Comparison of ENCODE assay signal across 19 cellular contexts in the genomic region with DNA sequence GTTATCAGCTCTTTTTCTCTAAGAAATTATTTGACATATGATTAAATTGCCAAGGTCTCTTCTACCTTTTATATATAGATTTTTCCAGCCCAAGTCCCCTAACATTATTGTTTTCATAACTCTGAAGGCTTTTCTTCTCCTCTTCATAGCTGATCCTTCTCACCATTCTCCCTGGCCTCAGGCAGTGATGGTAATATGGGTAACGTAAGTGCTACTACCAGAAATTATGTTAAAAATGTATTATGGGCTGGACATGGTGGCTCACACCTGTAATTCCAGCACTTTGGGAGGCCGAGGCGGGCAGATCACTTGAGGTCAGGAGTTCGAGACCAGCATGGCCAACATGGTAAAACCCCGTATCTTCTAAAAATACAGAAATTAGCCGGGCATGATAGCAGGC.
A peak's percentile ranks its signal among the peaks of the same experiment; 100 is the strongest.
DNase-seq lines count a peak whose midpoint lies in the region; ATAC-seq and TF ChIP-seq lines count a peak whose summit lies in the region.
"Had no signal": no experiment of that assay in that cellular context is flagged by ENCODE, and none has a peak within 500 bp of the region (broad histone marks: within the 10 kb centered on the region; RNA-seq: fewer than 3 reads in every experiment).

No MANE protein-coding gene starts in this region.

- H3K4me3 ChIP-seq in SK-N-MC (no peak overlapping the region), coronary artery (no peak overlapping the region)
- H3K4me3 ChIP-seq: GM12878, GM23248 had no signal

- peaks cover 4% of the 10 kb centered on the region for H3K27me3 Mint-ChIP-seq in nephron (ENCODE audit: low read depth)
- H3K27me3 Mint-ChIP-seq in stimulated activated memory B cell treated with anti-CD40 and anti-IgM and Interleukin-4, amounts not matched to agents 10 μg/mL and 1 μg/mL and 100 μg/mL, for 72 hours = no peaks in the 10 kb centered on the region

- DNase-seq in SK-N-MC (ENCODE audit: low read depth, low spot score) = no peak
- DNase-seq in hypothalamus (lab: John Stamatoyannopoulos, UW) = no peak
- DNase-seq in coronary artery (ENCODE audit: low spot score) = no peak
- DNase-seq: BE2C; CD4-positive, alpha-beta T cell; CD8-positive, alpha-beta memory T cell; DMS 273 treated with DMSO at 0.1 percent for 48 hours; DMS79; EL; GDM1; GM23248; H7; HCEC 1CT had no signal

- peak overlapping the region; percentile 9 to 57 (median 54) for H3K27ac Mint-ChIP-seq in nephron
- peak overlapping the region; percentile 94 for H3K27ac Mint-ChIP-seq in stimulated activated memory B cell treated with anti-CD40 and anti-IgM and Interleukin-4, amounts not matched to agents 10 μg/mL and 1 μg/mL and 100 μg/mL, for 72 hours
- H3K27ac Mint-ChIP-seq: CD14-positive monocyte; CD4-positive, alpha-beta T cell; CD8-positive, alpha-beta memory T cell had no signal

- no peak for ATAC-seq in stimulated activated memory B cell treated with anti-CD40 and anti-IgM and Interleukin-4, amounts not matched to agents 10 μg/mL and 1 μg/mL and 100 μg/mL, for 72 hours
- ATAC-seq in HG02571 (IDR thresholded peaks at IDR 0.05; ENCODE audit: unreplicated experiment) = no peak
- ATAC-seq: GM12878 had no signal

- no peak overlapping the region for H3K4me3 Mint-ChIP-seq in nephron
- no peak overlapping the region for H3K4me3 Mint-ChIP-seq in stimulated activated memory B cell treated with anti-CD40 and anti-IgM and Interleukin-4, amounts not matched to agents 10 μg/mL and 1 μg/mL and 100 μg/mL, for 72 hours
- H3K4me3 Mint-ChIP-seq: CD14-positive monocyte; CD4-positive, alpha-beta T cell; CD8-positive, alpha-beta memory T cell had no signal

- H3K9me3 Mint-ChIP-seq in nephron = no peaks in the 10 kb centered on the region
- H3K9me3 Mint-ChIP-seq in stimulated activated memory B cell treated with anti-CD40 and anti-IgM and Interleukin-4, amounts not matched to agents 10 μg/mL and 1 μg/mL and 100 μg/mL, for 72 hours = no peaks in the 10 kb centered on the region
- H3K9me3 Mint-ChIP-seq: CD4-positive, alpha-beta T cell; CD8-positive, alpha-beta memory T cell had no signal

- TF ChIP-seq CTCF in nephron (IDR thresholded peaks at IDR 0.05; ENCODE audit: unreplicated experiment in 3 of 3) (no peak), coronary artery (IDR thresholded peaks at IDR 0.05) (no peak)

- peak overlapping the region; percentile 97 for H3K27ac ChIP-seq in SK-N-MC
- H3K27ac ChIP-seq in coronary artery = no peak overlapping the region
- H3K27ac ChIP-seq: BLaER1 treated with 17β-estradiol and CSF1 and Interleukin-3, amounts not matched to agents 10 nM and 100 nM; GM23248 had no signal

- no peaks in the 10 kb centered on the region for H3K36me3 Mint-ChIP-seq in nephron (ENCODE audit: low read depth)
- no peaks in the 10 kb centered on the region for H3K36me3 Mint-ChIP-seq in stimulated activated memory B cell treated with anti-CD40 and anti-IgM and Interleukin-4, amounts not matched to agents 10 μg/mL and 1 μg/mL and 100 μg/mL, for 72 hours
- H3K36me3 Mint-ChIP-seq: CD8-positive, alpha-beta memory T cell had no signal

- peaks cover 58% of the 10 kb centered on the region for H3K4me1 Mint-ChIP-seq in nephron
- H3K4me1 Mint-ChIP-seq in stimulated activated memory B cell treated with anti-CD40 and anti-IgM and Interleukin-4, amounts not matched to agents 10 μg/mL and 1 μg/mL and 100 μg/mL, for 72 hours = peaks cover 46% of the 10 kb centered on the region

- no peak overlapping the region for H3K9ac ChIP-seq in SK-N-MC (ENCODE audit: insufficient read length)
- H3K9ac ChIP-seq: BLaER1 treated with 17β-estradiol and CSF1 and Interleukin-3, amounts not matched to agents 10 nM and 100 nM; GM23248 had no signal

- H3K9me3 ChIP-seq in SK-N-MC (ENCODE audit: low read depth, low read length) = no peaks in the 10 kb centered on the region
- H3K9me3 ChIP-seq: BE2C had no signal

- no peaks in the 10 kb centered on the region for H3K36me3 ChIP-seq in SK-N-MC (ENCODE audit: insufficient read depth, low read length)
- H3K36me3 ChIP-seq: BE2C; BLaER1 treated with 17β-estradiol and CSF1 and Interleukin-3, amounts not matched to agents 10 nM and 100 nM had no signal
